Comparison of ENCODE assay signal across 22 cellular contexts in genomic region chr11:17687946-17688670, GRCh38. TPM values are rescaled to one million over a fixed set of nuclear protein-coding genes. Genes with fewer than 3 reads are reported as not detected.
"Had no signal": no experiment of that assay in that cellular context is flagged by ENCODE, and none has a peak within 500 bp of the region (broad histone marks: within the 10 kb centered on the region; RNA-seq: fewer than 3 reads in every experiment).

No MANE protein-coding gene starts in this region.

- H3K9ac ChIP-seq: parathyroid adenoma had no signal

- H3K9me3 ChIP-seq: ascending aorta, breast epithelium, heart left ventricle, neutrophil had no signal

- DNase-seq: activated CD4-positive, alpha-beta memory T cell treated with anti-CD3 and anti-CD28 coated beads, Interleukin-2, amount 10 ng/mL, durations not matched to agents 7 days and 5 days; activated naive CD4-positive, alpha-beta T cell treated with anti-CD3 and anti-CD28 coated beads, Interleukin-2, amount 10 ng/mL, durations not matched to agents 7 days and 5 days; activated T-cell treated with anti-CD3 and anti-CD28 coated beads, Interleukin-2, amount 50 U/mL, for 24 hours; effector memory CD4-positive, alpha-beta T cell; heart left ventricle; natural killer cell; retina; stimulated activated CD4-positive, alpha-beta T cell treated with anti-CD3 and anti-CD28 coated beads, Interleukin-4, amount 100 ng/mL, for 4 hours; stimulated activated CD8-positive, alpha-beta memory T cell treated with anti-CD3 and anti-CD28 coated beads, Interleukin-4, amount 100 ng/mL, for 48 hours; stimulated activated naive CD4-positive, alpha-beta T cell treated with Interleukin-2 at 50 U/mL for 16 hours had no signal

- H3K4me1 ChIP-seq: ascending aorta, breast epithelium, parathyroid adenoma had no signal

- H3K27ac ChIP-seq: ascending aorta, breast epithelium, heart left ventricle, neutrophil, parathyroid adenoma had no signal

- H2AFZ ChIP-seq: parathyroid adenoma had no signal

- H3K27me3 ChIP-seq: ascending aorta had no signal

- H3K4me2 ChIP-seq: smooth muscle cell had no signal

- ATAC-seq: heart left ventricle, left lobe of liver, natural killer cell had no signal

- H3K4me3 ChIP-seq: ascending aorta, breast epithelium, heart left ventricle, smooth muscle cell had no signal

- H3K36me3 ChIP-seq: ascending aorta, breast epithelium, heart left ventricle, neutrophil had no signal

- H3K79me2 ChIP-seq: parathyroid adenoma had no signal

RNA-seq across cellular contexts. Expression of gene MYOD1, which starts 31.3 kb away (rescaled TPM):
- total RNA-seq: activated CD4-positive, alpha-beta memory T cell treated with anti-CD3 and anti-CD28 coated beads, Interleukin-2, amount 10 ng/mL, durations not matched to agents 7 days and 5 days; ascending aorta; breast epithelium; cerebellum; fibroblast of lung; frontal cortex; heart left ventricle; left lobe of liver; mononuclear cell; natural killer cell; smooth muscle cell; temporal lobe; ureter had no signal
- polyA plus RNA-seq: fibroblast of lung, heart left ventricle, smooth muscle cell had no signal

RNA-seq across cellular contexts. Expression of gene KCNC1, which starts 46.5 kb away (rescaled TPM):
- total RNA-seq: activated CD4-positive, alpha-beta memory T cell treated with anti-CD3 and anti-CD28 coated beads, Interleukin-2, amount 10 ng/mL, durations not matched to agents 7 days and 5 days; ascending aorta; left lobe of liver; natural killer cell; smooth muscle cell; ureter had no signal
- polyA plus RNA-seq: fibroblast of lung, heart left ventricle, smooth muscle cell had no signal
